21 cellular contexts compared by ENCODE assay signal in genomic region chr2:178333851-178334250, GRCh38.
DNase-seq lines count a peak whose midpoint lies in the region; ATAC-seq and TF ChIP-seq lines count a peak whose summit lies in the region.
"Had no signal": no experiment of that assay in that cellular context is flagged by ENCODE, and none has a peak within 500 bp of the region (broad histone marks: within the 10 kb centered on the region; RNA-seq: fewer than 3 reads in every experiment).

No MANE protein-coding gene starts in this region.

- 45% methylated on average over 3 of the region's 3 CpGs for WGBS in liver

- H3F3A ChIP-seq in MM.1S (ENCODE audit: insufficient read depth, low read length): no peaks in the 10 kb centered on the region

- no peaks in the 10 kb centered on the region for H3K36me3 ChIP-seq in MM.1S (replicated peaks; ENCODE audit: insufficient read depth, low read length)
- peaks cover 0 to 5% (median 2%) of the 10 kb centered on the region in 4 donors for H3K36me3 ChIP-seq in liver (ENCODE audit: control insufficient read depth in 4 of 4, insufficient read depth in 3 of 4, low read depth in 1 of 4, low read length in 3 of 4)
- peaks cover 0 to 23% of the 10 kb centered on the region in 2 donors for H3K36me3 ChIP-seq in gastrocnemius medialis
- H3K36me3 ChIP-seq: BLaER1 had no signal

- ATAC-seq in gastrocnemius medialis: no peak
- ATAC-seq: HCT116, SK-N-SH treated with all-trans-retinoic acid at 6 μM for 48 hours had no signal

- H3K27me3 ChIP-seq in MM.1S (replicated peaks; ENCODE audit: insufficient read depth, low read length) (no peaks in the 10 kb centered on the region), liver (ENCODE audit: control insufficient read depth in 4 of 4, insufficient read depth in 4 of 4, low read length in 3 of 4) (no peaks in the 10 kb centered on the region), gastrocnemius medialis (no peaks in the 10 kb centered on the region)
- H3K27me3 ChIP-seq: BLaER1 had no signal

- H3K4me3 ChIP-seq in MM.1S (ENCODE audit: low read length) (no peak overlapping the region), liver (ENCODE audit: low read depth in 1 of 3, low read length in 3 of 3) (no peak overlapping the region), gastrocnemius medialis (no peak overlapping the region)
- H3K4me3 ChIP-seq: BLaER1 had no signal

- no peak for TF ChIP-seq POLR2A in gastrocnemius medialis (IDR thresholded peaks at IDR 0.05)

- no peak overlapping the region for H2AFZ ChIP-seq in MM.1S (ENCODE audit: low read length)

- no peaks in the 10 kb centered on the region for H3K9me2 ChIP-seq in MM.1S (replicated peaks; ENCODE audit: insufficient read depth, low read length)

- no peak overlapping the region for H3K27ac ChIP-seq in MM.1S (ENCODE audit: low read length)
- H3K27ac ChIP-seq in liver (ENCODE audit: low read depth in 1 of 2, low read length in 2 of 2): no peak overlapping the region
- H3K27ac ChIP-seq in gastrocnemius medialis: peak overlapping the region in 3 of 4 donors; percentile 39 to 67 (median 57)
- H3K27ac ChIP-seq: BLaER1 had no signal

- H3K9me3 ChIP-seq in MM.1S (replicated peaks; ENCODE audit: insufficient read depth, low read length) (no peaks in the 10 kb centered on the region), liver (ENCODE audit: control insufficient read depth in 4 of 4, low read length in 3 of 4) (no peaks in the 10 kb centered on the region), gastrocnemius medialis (no peaks in the 10 kb centered on the region)
- H3K9me3 ChIP-seq: BLaER1, Caco-2 had no signal

- TF ChIP-seq RAD21 in liver (IDR thresholded peaks at IDR 0.05): no peak

- H3K4me2 ChIP-seq in MM.1S (ENCODE audit: low read depth, low read length): 0 out of 2 replicates have a peak overlapping the region, but pooled peaks have one; percentile 12
- H3K4me2 ChIP-seq: BLaER1 had no signal

- H3K4me1 ChIP-seq in MM.1S (ENCODE audit: low read length): peaks cover 16% of the 10 kb centered on the region
- H3K4me1 ChIP-seq in liver (ENCODE audit: control insufficient read depth in 4 of 4, insufficient read depth in 4 of 4, low read length in 3 of 4): peaks cover 3 to 29% (median 15%) of the 10 kb centered on the region in 4 donors
- peaks cover 7 to 27% of the 10 kb centered on the region in 2 donors for H3K4me1 ChIP-seq in gastrocnemius medialis
- H3K4me1 ChIP-seq: BLaER1 had no signal

- no peaks in the 10 kb centered on the region for H3K79me2 ChIP-seq in MM.1S (ENCODE audit: low read length)

- DNase-seq in MM.1S: no peak
- peak; percentile 84 for DNase-seq in NCI-H69 (lab: John Stamatoyannopoulos, UW)
- DNase-seq in gastrocnemius medialis: no peak
- no peak for DNase-seq in NCI-H524 (lab: John Stamatoyannopoulos, UW)
- DNase-seq in OCI-M2 (lab: John Stamatoyannopoulos, UW; ENCODE audit: unreplicated experiment): no peak
- DNase-seq in HK-2 (ENCODE audit: unreplicated experiment): no peak
- DNase-seq: Caco-2; CD4-positive, alpha-beta T cell; EL; GF-D8; IMR-90; NCI-H1417 treated with DMSO at 0.1 percent for 48 hours; NCI-H187 treated with DMSO at 0.1 percent for 48 hours; NCI-H2107; NCI-H446; NCI-H748 treated with DMSO at 0.1 percent for 48 hours; SIG-M5 had no signal

- no peak overlapping the region for H3K9ac ChIP-seq in MM.1S (ENCODE audit: low read length)
- no peak overlapping the region for H3K9ac ChIP-seq in liver (ENCODE audit: low read depth in 1 of 2, low read length in 2 of 2)
- H3K9ac ChIP-seq: BLaER1 had no signal

- in situ Hi-C loops in gastrocnemius medialis (cut with MboI; ENCODE audit: low sequenced_read_pairs in 4 of 4): no loop called here

- intact Hi-C loops in gastrocnemius medialis (cut with DNase I; ENCODE audit: low total_unique reads): no loop called here

- TF ChIP-seq CTCF in MM.1S (IDR thresholded peaks at IDR 0.05; ENCODE audit: low read length): no peak
- no peak for TF ChIP-seq CTCF in liver (IDR thresholded peaks at IDR 0.05; ENCODE audit: low read depth, low read length, missing input control)
- no peak for TF ChIP-seq CTCF in gastrocnemius medialis (IDR thresholded peaks at IDR 0.05 in 4 of 5, conservative IDR thresholded peaks at IDR 0.05 in 1 of 5)

- no peaks in the 10 kb centered on the region for H4K20me1 ChIP-seq in MM.1S (ENCODE audit: insufficient read depth, low read length)
- H4K20me1 ChIP-seq: BLaER1 had no signal

TF ChIP-seq in liver, 16 proteins besides CTCF, POLR2A, EP300 and RAD21:
- TF ChIP-seq EGR1 (IDR thresholded peaks at IDR 0.05; ENCODE audit: low read depth in 2 of 2) (no peak), TAF1 (conservative IDR thresholded peaks at IDR 0.05) (no peak), NR2F2 (IDR thresholded peaks at IDR 0.05) (no peak), YY1 (IDR thresholded peaks at IDR 0.05) (peak; percentile 15), FOXA1 (IDR thresholded peaks at IDR 0.05) (no peak), HNF4G (IDR thresholded peaks at IDR 0.05) (no peak), FOXA2 (IDR thresholded peaks at IDR 0.05) (no peak), SP1 (IDR thresholded peaks at IDR 0.05) (no peak), GABPA (IDR thresholded peaks at IDR 0.05 in 1 of 2, conservative IDR thresholded peaks at IDR 0.05 in 1 of 2) (no peak), MAX (IDR thresholded peaks at IDR 0.05) (no peak), RXRA (IDR thresholded peaks at IDR 0.05) (peak; percentile 32 to 53), JUND (IDR thresholded peaks at IDR 0.05) (no peak), HNF4A (conservative IDR thresholded peaks at IDR 0.05) (peak in 1 of 2 donors; percentile 30)
- TF ChIP-seq, protein P1, sequence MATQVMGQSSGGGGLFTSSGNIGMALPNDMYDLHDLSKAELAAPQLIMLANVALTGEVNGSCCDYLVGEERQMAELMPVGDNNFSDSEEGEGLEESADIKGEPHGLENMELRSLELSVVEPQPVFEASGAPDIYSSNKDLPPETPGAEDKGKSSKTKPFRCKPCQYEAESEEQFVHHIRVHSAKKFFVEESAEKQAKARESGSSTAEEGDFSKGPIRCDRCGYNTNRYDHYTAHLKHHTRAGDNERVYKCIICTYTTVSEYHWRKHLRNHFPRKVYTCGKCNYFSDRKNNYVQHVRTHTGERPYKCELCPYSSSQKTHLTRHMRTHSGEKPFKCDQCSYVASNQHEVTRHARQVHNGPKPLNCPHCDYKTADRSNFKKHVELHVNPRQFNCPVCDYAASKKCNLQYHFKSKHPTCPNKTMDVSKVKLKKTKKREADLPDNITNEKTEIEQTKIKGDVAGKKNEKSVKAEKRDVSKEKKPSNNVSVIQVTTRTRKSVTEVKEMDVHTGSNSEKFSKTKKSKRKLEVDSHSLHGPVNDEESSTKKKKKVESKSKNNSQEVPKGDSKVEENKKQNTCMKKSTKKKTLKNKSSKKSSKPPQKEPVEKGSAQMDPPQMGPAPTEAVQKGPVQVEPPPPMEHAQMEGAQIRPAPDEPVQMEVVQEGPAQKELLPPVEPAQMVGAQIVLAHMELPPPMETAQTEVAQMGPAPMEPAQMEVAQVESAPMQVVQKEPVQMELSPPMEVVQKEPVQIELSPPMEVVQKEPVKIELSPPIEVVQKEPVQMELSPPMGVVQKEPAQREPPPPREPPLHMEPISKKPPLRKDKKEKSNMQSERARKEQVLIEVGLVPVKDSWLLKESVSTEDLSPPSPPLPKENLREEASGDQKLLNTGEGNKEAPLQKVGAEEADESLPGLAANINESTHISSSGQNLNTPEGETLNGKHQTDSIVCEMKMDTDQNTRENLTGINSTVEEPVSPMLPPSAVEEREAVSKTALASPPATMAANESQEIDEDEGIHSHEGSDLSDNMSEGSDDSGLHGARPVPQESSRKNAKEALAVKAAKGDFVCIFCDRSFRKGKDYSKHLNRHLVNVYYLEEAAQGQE (IDR thresholded peaks at IDR 0.05): no peak
- TF ChIP-seq, protein P2, sequence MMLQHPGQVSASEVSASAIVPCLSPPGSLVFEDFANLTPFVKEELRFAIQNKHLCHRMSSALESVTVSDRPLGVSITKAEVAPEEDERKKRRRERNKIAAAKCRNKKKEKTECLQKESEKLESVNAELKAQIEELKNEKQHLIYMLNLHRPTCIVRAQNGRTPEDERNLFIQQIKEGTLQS (IDR thresholded peaks at IDR 0.05): no peak
- TF ChIP-seq, protein P3, sequence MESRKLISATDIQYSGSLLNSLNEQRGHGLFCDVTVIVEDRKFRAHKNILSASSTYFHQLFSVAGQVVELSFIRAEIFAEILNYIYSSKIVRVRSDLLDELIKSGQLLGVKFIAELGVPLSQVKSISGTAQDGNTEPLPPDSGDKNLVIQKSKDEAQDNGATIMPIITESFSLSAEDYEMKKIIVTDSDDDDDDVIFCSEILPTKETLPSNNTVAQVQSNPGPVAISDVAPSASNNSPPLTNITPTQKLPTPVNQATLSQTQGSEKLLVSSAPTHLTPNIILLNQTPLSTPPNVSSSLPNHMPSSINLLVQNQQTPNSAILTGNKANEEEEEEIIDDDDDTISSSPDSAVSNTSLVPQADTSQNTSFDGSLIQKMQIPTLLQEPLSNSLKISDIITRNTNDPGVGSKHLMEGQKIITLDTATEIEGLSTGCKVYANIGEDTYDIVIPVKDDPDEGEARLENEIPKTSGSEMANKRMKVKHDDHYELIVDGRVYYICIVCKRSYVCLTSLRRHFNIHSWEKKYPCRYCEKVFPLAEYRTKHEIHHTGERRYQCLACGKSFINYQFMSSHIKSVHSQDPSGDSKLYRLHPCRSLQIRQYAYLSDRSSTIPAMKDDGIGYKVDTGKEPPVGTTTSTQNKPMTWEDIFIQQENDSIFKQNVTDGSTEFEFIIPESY (IDR thresholded peaks at IDR 0.05): no peak

Comparison
In these comparisons a context has a peak if more than half of its experiments do, and no peak if none do; other contexts are left out.
1. H3K27ac ChIP-seq: peak in gastrocnemius medialis (3 of 4); none in MM.1S (single experiment) and liver (0 of 2).